16 cellular contexts compared by ENCODE assay signal in genomic region chr12:124520896-124521295, GRCh38. TPM values are rescaled to one million over a fixed set of nuclear protein-coding genes. Genes with fewer than 3 reads are reported as not detected.
DNase-seq lines count a peak whose midpoint lies in the region; ATAC-seq and TF ChIP-seq lines count a peak whose summit lies in the region.
"Had no signal": no experiment of that assay in that cellular context is flagged by ENCODE, and none has a peak within 500 bp of the region (broad histone marks: within the 10 kb centered on the region; RNA-seq: fewer than 3 reads in every experiment).

No MANE protein-coding gene starts in this region.

- peaks cover 84% of the 10 kb centered on the region for H3K4me1 Mint-ChIP-seq in dendritic cell treated with granulocyte-macrophage colony-stimulating factor and Interleukin-4, amounts not matched to agents 40 ng/mL and 50 ng/mL, for 4 days (ENCODE audit: low read depth)
- peaks cover 74% of the 10 kb centered on the region for H3K4me1 Mint-ChIP-seq in HFFc6 (ENCODE audit: low read depth)

- no peak for TF ChIP-seq EP300 in tibial nerve (IDR thresholded peaks at IDR 0.05)

- H3K9me3 ChIP-seq in RWPE2 (ENCODE audit: severe bottlenecking) = no peaks in the 10 kb centered on the region
- H3K9me3 ChIP-seq in muscle layer of colon (ENCODE audit: low read length) = no peaks in the 10 kb centered on the region
- no peaks in the 10 kb centered on the region for H3K9me3 ChIP-seq in tibial nerve

- no peak overlapping the region for H3K4me3 Mint-ChIP-seq in dendritic cell treated with granulocyte-macrophage colony-stimulating factor and Interleukin-4, amounts not matched to agents 40 ng/mL and 50 ng/mL, for 4 days
- H3K4me3 Mint-ChIP-seq in HFFc6 = no peak overlapping the region
- H3K4me3 Mint-ChIP-seq: IgD-negative memory B cell had no signal

- peaks cover 3% of the 10 kb centered on the region for H3K27me3 Mint-ChIP-seq in dendritic cell treated with granulocyte-macrophage colony-stimulating factor and Interleukin-4, amounts not matched to agents 40 ng/mL and 50 ng/mL, for 4 days
- peaks cover 12% of the 10 kb centered on the region for H3K27me3 Mint-ChIP-seq in HFFc6 (ENCODE audit: insufficient read depth)
- H3K27me3 Mint-ChIP-seq: IgD-negative memory B cell had no signal

- H3K27me3 ChIP-seq in RWPE2 (ENCODE audit: insufficient read depth, poor library complexity, severe bottlenecking) (no peaks in the 10 kb centered on the region), muscle layer of colon (ENCODE audit: control insufficient read depth in 1 of 2, insufficient read depth in 2 of 2, low read length in 2 of 2) (no peaks in the 10 kb centered on the region), tibial nerve (no peaks in the 10 kb centered on the region)

- H3K27ac Mint-ChIP-seq in dendritic cell treated with granulocyte-macrophage colony-stimulating factor and Interleukin-4, amounts not matched to agents 40 ng/mL and 50 ng/mL, for 4 days = peak overlapping the region; percentile 84
- no peak overlapping the region for H3K27ac Mint-ChIP-seq in HFFc6

- ATAC-seq in RWPE2 (ENCODE audit: low read depth) = no peak
- ATAC-seq in GM19397 (IDR thresholded peaks at IDR 0.05; ENCODE audit: unreplicated experiment) = no peak
- ATAC-seq: stimulated activated naive CD8-positive, alpha-beta T cell treated with anti-CD3 and anti-CD28 coated beads, Interleukin-15, Interleukin-2, amounts not matched to agents 100 U/mL and 50 U/mL, for 24 hours had no signal

- intact Hi-C loops in dendritic cell treated with granulocyte-macrophage colony-stimulating factor and Interleukin-4, amounts not matched to agents 40 ng/mL and 50 ng/mL, for 4 days (cut with micrococcal nuclease) = no loop called here

- peaks cover 88% of the 10 kb centered on the region for H3K36me3 Mint-ChIP-seq in dendritic cell treated with granulocyte-macrophage colony-stimulating factor and Interleukin-4, amounts not matched to agents 40 ng/mL and 50 ng/mL, for 4 days (ENCODE audit: low read depth)
- no peaks in the 10 kb centered on the region for H3K36me3 Mint-ChIP-seq in HFFc6 (ENCODE audit: low read depth)

- no peak for TF ChIP-seq CTCF in RWPE2 (IDR thresholded peaks at IDR 0.05; ENCODE audit: poor library complexity, severe bottlenecking)
- TF ChIP-seq CTCF in tibial nerve (IDR thresholded peaks at IDR 0.05) = no peak
- TF ChIP-seq CTCF in HFFc6 (IDR thresholded peaks at IDR 0.05) = no peak

- H3K9ac ChIP-seq in muscle layer of colon (ENCODE audit: low read length) = peak overlapping the region; percentile 31

- H3K4me3 ChIP-seq in RWPE2 (ENCODE audit: severe bottlenecking) (no peak overlapping the region), muscle layer of colon (ENCODE audit: low read depth in 1 of 2, low read length in 2 of 2) (no peak overlapping the region), tibial nerve (no peak overlapping the region)

- WGBS in tibial nerve, 2 donors = 58 to 59% methylated on average over 7 to 9 of the region's 9 CpGs

- H3K9me3 Mint-ChIP-seq in dendritic cell treated with granulocyte-macrophage colony-stimulating factor and Interleukin-4, amounts not matched to agents 40 ng/mL and 50 ng/mL, for 4 days = no peaks in the 10 kb centered on the region
- H3K9me3 Mint-ChIP-seq in HFFc6 = peaks cover 5% of the 10 kb centered on the region; the same call in 1 of the 2 replicates
- H3K9me3 Mint-ChIP-seq: IgD-negative memory B cell had no signal

- TF ChIP-seq POLR2A in tibial nerve (IDR thresholded peaks at IDR 0.05) = no peak

- H3K36me3 ChIP-seq in RWPE2 (ENCODE audit: low read depth) (peaks cover under 1% of the 10 kb centered on the region; the same call in 1 of the 2 replicates), muscle layer of colon (ENCODE audit: insufficient read depth, low read length) (no peaks in the 10 kb centered on the region), tibial nerve (peaks cover 0 to 5% (median 0%) of the 10 kb centered on the region in 3 donors)

- peaks cover 55% of the 10 kb centered on the region for H3K4me1 ChIP-seq in RWPE2 (ENCODE audit: insufficient read depth, poor library complexity, severe bottlenecking)
- H3K4me1 ChIP-seq in muscle layer of colon (ENCODE audit: insufficient read depth, low read length) = peaks cover 67% of the 10 kb centered on the region
- H3K4me1 ChIP-seq in tibial nerve = peaks cover 0 to 92% (median 56%) of the 10 kb centered on the region in 4 donors

- H3K27ac ChIP-seq in RWPE2 (ENCODE audit: poor library complexity, severe bottlenecking) = peak overlapping the region; percentile 97
- H3K27ac ChIP-seq in muscle layer of colon (ENCODE audit: low read depth, low read length) = peak overlapping the region; percentile 30
- H3K27ac ChIP-seq in tibial nerve = peak overlapping the region in 3 of 4 donors; percentile 94 to 99 (median 95)

- DNase-seq in RWPE2 (ENCODE audit: low spot score) = no peak
- no peak for DNase-seq in tibial nerve (ENCODE audit: low spot score in 2 of 2)
- DNase-seq in ureter (ENCODE audit: low spot score) = no peak
- DNase-seq in HFFc6 = no peak
- DNase-seq: activated CD4-positive, CD25-positive, alpha-beta regulatory T cell; activated T-cell treated with anti-CD3 and anti-CD28 coated beads, Interleukin-2, amount 50 U/mL, for 1 hour; effector memory CD4-positive, alpha-beta T cell; head of caudate nucleus; NCI-H1694; NCI-H524 treated with DMSO at 0.1 percent for 48 hours; stimulated activated CD4-positive, alpha-beta T cell treated with anti-CD3 and anti-CD28 coated beads, Interleukin-2, amount 100 ng/mL, for 48 hours; stimulated activated naive CD8-positive, alpha-beta T cell treated with anti-CD3 and anti-CD28 coated beads, Interleukin-15, Interleukin-2, amounts not matched to agents 100 U/mL and 50 U/mL, for 24 hours had no signal

RNA-seq across cellular contexts. Expression of gene NCOR2, which starts 46.5 kb away (rescaled TPM):
- total RNA-seq in tibial nerve (100 to 1,000 TPM; 211 to 265 (median 225) TPM), ureter (200 TPM)
- total RNA-seq in HFFc6 (2021; fragmentation: NEBNext Ultra II Directional; extraction: Animal tissue kit (Norgen Biotek cat#: 25700)) = 100 to 1,000 TPM; 237 to 249 (median 240) TPM

Comparison
In these comparisons a context has a peak if more than half of its experiments do, and no peak if none do; other contexts are left out.
1. H3K27ac ChIP-seq: peak in every context shown above with its lines; median percentile 97 in RWPE2; 95 in tibial nerve; 30 in muscle layer of colon.